In the genomic region with DNA sequence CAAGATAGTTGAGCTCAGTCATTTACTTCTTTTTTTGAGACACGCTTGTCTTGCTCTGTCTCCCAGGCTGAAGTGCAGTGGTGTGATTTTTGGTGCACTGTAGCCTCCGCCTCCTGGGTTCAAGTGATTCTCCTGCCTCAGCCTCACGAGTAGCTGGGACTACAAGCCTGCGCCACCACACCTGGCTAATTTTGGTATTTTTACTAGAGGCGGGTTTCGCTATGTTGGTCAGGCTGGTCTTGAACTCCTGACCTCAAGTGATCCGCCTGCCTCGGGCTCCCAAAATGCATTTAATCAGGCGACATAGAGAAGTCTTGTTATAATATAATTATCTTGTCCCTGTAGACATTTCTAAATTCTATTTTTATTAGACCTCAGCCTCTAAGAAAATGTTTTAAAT, we compare ENCODE assay signal across 16 cellular contexts. TPM values are rescaled to one million over a fixed set of nuclear protein-coding genes. Genes with fewer than 3 reads are reported as not detected.
DNase-seq lines count a peak whose midpoint lies in the region; ATAC-seq and TF ChIP-seq lines count a peak whose summit lies in the region.
"Had no signal": no experiment of that assay in that cellular context is flagged by ENCODE, and none has a peak within 500 bp of the region (broad histone marks: within the 10 kb centered on the region; RNA-seq: fewer than 3 reads in every experiment).

No MANE protein-coding gene starts in this region.

- no peaks in the 10 kb centered on the region for H3K27me3 Mint-ChIP-seq in stimulated activated naive CD8-positive, alpha-beta T cell treated with anti-CD3 and anti-CD28 coated beads, Interleukin-15, Interleukin-2, amounts not matched to agents 100 ng/mL and 50 ng/mL, for 24 hours
- no peaks in the 10 kb centered on the region for H3K27me3 Mint-ChIP-seq in central memory CD8-positive, alpha-beta T cell
- H3K27me3 Mint-ChIP-seq in type B pancreatic cell = no peaks in the 10 kb centered on the region

- H3K9me3 Mint-ChIP-seq in stimulated activated naive CD8-positive, alpha-beta T cell treated with anti-CD3 and anti-CD28 coated beads, Interleukin-15, Interleukin-2, amounts not matched to agents 100 ng/mL and 50 ng/mL, for 24 hours = no peaks in the 10 kb centered on the region
- no peaks in the 10 kb centered on the region for H3K9me3 Mint-ChIP-seq in central memory CD8-positive, alpha-beta T cell
- H3K9me3 Mint-ChIP-seq in type B pancreatic cell = peaks cover 7% of the 10 kb centered on the region

- H3K27ac Mint-ChIP-seq in stimulated activated naive CD8-positive, alpha-beta T cell treated with anti-CD3 and anti-CD28 coated beads, Interleukin-15, Interleukin-2, amounts not matched to agents 100 ng/mL and 50 ng/mL, for 24 hours = no peak overlapping the region
- H3K27ac Mint-ChIP-seq in central memory CD8-positive, alpha-beta T cell (ENCODE audit: low read depth) = peak overlapping the region; percentile 35
- peak overlapping the region; percentile 31 for H3K27ac Mint-ChIP-seq in type B pancreatic cell

- TF ChIP-seq POLR2A in NB4 (IDR thresholded peaks at IDR 0.05; ENCODE audit: extremely low read depth, insufficient read length) = no peak

- H3K4me3 ChIP-seq in NB4 (ENCODE audit: low read depth, low read length) = peak overlapping the region; percentile 77
- H3K4me3 ChIP-seq: smooth muscle cell had no signal

- TF ChIP-seq CTCF in NB4 (IDR thresholded peaks at IDR 0.05; ENCODE audit: low read depth, low read length) (no peak), type B pancreatic cell (conservative IDR thresholded peaks at IDR 0.05) (no peak)

- no peak for ATAC-seq in stimulated activated naive CD8-positive, alpha-beta T cell treated with anti-CD3 and anti-CD28 coated beads, Interleukin-15, Interleukin-2, amounts not matched to agents 100 U/mL and 50 U/mL, for 24 hours
- no peak for ATAC-seq in central memory CD8-positive, alpha-beta T cell (replicated peaks; ENCODE audit: extremely low read depth, poor library complexity, severe bottlenecking)
- ATAC-seq in GM21576 (IDR thresholded peaks at IDR 0.05; ENCODE audit: unreplicated experiment) (no peak), HG03457 (IDR thresholded peaks at IDR 0.05; ENCODE audit: unreplicated experiment) (no peak)

- H3K36me3 Mint-ChIP-seq in stimulated activated naive CD8-positive, alpha-beta T cell treated with anti-CD3 and anti-CD28 coated beads, Interleukin-15, Interleukin-2, amounts not matched to agents 100 ng/mL and 50 ng/mL, for 24 hours (ENCODE audit: low read depth) = peaks cover 58% of the 10 kb centered on the region
- peaks cover 29% of the 10 kb centered on the region for H3K36me3 Mint-ChIP-seq in central memory CD8-positive, alpha-beta T cell (ENCODE audit: insufficient read depth)
- peaks cover 16% of the 10 kb centered on the region for H3K36me3 Mint-ChIP-seq in type B pancreatic cell

- DNase-seq in stimulated activated naive CD8-positive, alpha-beta T cell treated with anti-CD3 and anti-CD28 coated beads, Interleukin-15, Interleukin-2, amounts not matched to agents 100 U/mL and 50 U/mL, for 24 hours = no peak
- DNase-seq in NB4 (ENCODE audit: low read depth) = no peak
- DNase-seq in central memory CD8-positive, alpha-beta T cell (ENCODE audit: low spot score in 2 of 2) = no peak
- DNase-seq in type B pancreatic cell (ENCODE audit: extremely low spot score, unreplicated experiment) = no peak
- DNase-seq in occipital lobe (lab: John Stamatoyannopoulos, UW) = no peak
- DNase-seq: activated CD4-positive, CD25-positive, alpha-beta regulatory T cell treated with anti-CD3 and anti-CD28 coated beads, Interleukin-2, amount 50 U/mL, for 72 hours; activated effector memory CD4-positive, alpha-beta T cell treated with anti-CD3 and anti-CD28 coated beads, Interleukin-2, amount 50 U/mL, for 16 hours; head of caudate nucleus; midbrain; NCI-H1930; NCI-H526 treated with DMSO at 0.1 percent for 48 hours; stimulated activated naive CD4-positive, alpha-beta T cell treated with Interleukin-2 at 50 U/mL for 16 hours had no signal

- H3K4me3 Mint-ChIP-seq in stimulated activated naive CD8-positive, alpha-beta T cell treated with anti-CD3 and anti-CD28 coated beads, Interleukin-15, Interleukin-2, amounts not matched to agents 100 ng/mL and 50 ng/mL, for 24 hours = peak overlapping the region; percentile 97
- H3K4me3 Mint-ChIP-seq in central memory CD8-positive, alpha-beta T cell = peak overlapping the region; percentile 98
- peak overlapping the region; percentile 51 for H3K4me3 Mint-ChIP-seq in type B pancreatic cell

- peaks cover 86% of the 10 kb centered on the region for H3K4me1 Mint-ChIP-seq in stimulated activated naive CD8-positive, alpha-beta T cell treated with anti-CD3 and anti-CD28 coated beads, Interleukin-15, Interleukin-2, amounts not matched to agents 100 ng/mL and 50 ng/mL, for 24 hours (ENCODE audit: low read depth)
- H3K4me1 Mint-ChIP-seq in central memory CD8-positive, alpha-beta T cell = peaks cover 89% of the 10 kb centered on the region
- peaks cover 66% of the 10 kb centered on the region for H3K4me1 Mint-ChIP-seq in type B pancreatic cell (ENCODE audit: unreplicated experiment)

RNA-seq across cellular contexts. Expression of gene AMD1, which starts 6.1 kb away (rescaled TPM):
- 58.8 and 84.3 TPM in 2 replicates for total RNA-seq in type B pancreatic cell (ENCODE audit: low replicate concordance)
- 118 TPM for total RNA-seq in occipital lobe
